Comparison of ENCODE assay signal across 8 cellular contexts in genomic region chr20:56468317-56469076, GRCh38. TPM values are rescaled to one million over a fixed set of nuclear protein-coding genes. Genes with fewer than 3 reads are reported as not detected.
DNase-seq lines count a peak whose midpoint lies in the region; ATAC-seq lines count a peak whose summit lies in the region.

Gene RTF2, plus strand, starts transcription at chr20:56468627. Its CDS starts 71 bp downstream, at chr20:56468698.

- DNase-seq in C1 segment of cervical spinal cord (lab: John Stamatoyannopoulos, UW) (peak; percentile 55 to 95 (median 89)), NCI-H748 (lab: John Stamatoyannopoulos, UW; ENCODE audit: unreplicated experiment) (peak; percentile 92), dedifferentiated amniotic fluid mesenchymal stem cell (ENCODE audit: extremely low spot score) (peak; percentile 96), left lobe of liver (ENCODE audit: low spot score) (peak; percentile 96)
- DNase-seq in activated CD4-positive, alpha-beta T cell treated with anti-CD3 and anti-CD28 coated beads, Interleukin-2, amount 50 U/mL, for 1 hour, result peak; percentile 94
- DNase-seq in stimulated activated CD4-positive, alpha-beta T cell treated with anti-CD3 and anti-CD28 coated beads, Interleukin-2, amount 100 ng/mL, for 24 hours, result peak; percentile 96 to 97

- ATAC-seq in GM19351 (IDR thresholded peaks at IDR 0.05; ENCODE audit: unreplicated experiment) (peak; percentile 96), HG03520 (IDR thresholded peaks at IDR 0.05; ENCODE audit: unreplicated experiment) (peak; percentile 97), left lobe of liver (peak; percentile 99)

RNA-seq across cellular contexts. Expression of gene RTF2, which starts in this region (rescaled TPM):
- 31.7 TPM for total RNA-seq in left lobe of liver

Comparison
In these comparisons a context has a peak if more than half of its experiments do, and no peak if none do; other contexts are left out.
1. Peak in every context shown above with its lines: DNase-seq and ATAC-seq.